In genomic region chr15:59299919-59300617, GRCh38 we compare ENCODE assay signal across 8 cellular contexts.
DNase-seq lines count a peak whose midpoint lies in the region; ATAC-seq, FAIRE-seq and TF ChIP-seq lines count a peak whose summit lies in the region.

No MANE protein-coding gene starts in this region.

- peaks cover 3% of the 10 kb centered on the region for H3K9me3 Mint-ChIP-seq in activated T-helper 1 cell treated with anti-CD3 and anti-CD28 coated beads, Interleukin-12 subunit alpha, Interleukin-12 subunit beta, Interleukin-2, Interleukin-4 antibody, amounts not matched to agents 30 ng/mL and 10 ng/mL and 1 ng/mL, durations not matched to agents 14 hours and 24 hours and 36 hours
- no peaks in the 10 kb centered on the region for H3K9me3 Mint-ChIP-seq in glutamatergic neuron (ENCODE audit: unreplicated experiment)

- H3K36me3 Mint-ChIP-seq in activated T-helper 1 cell treated with anti-CD3 and anti-CD28 coated beads, Interleukin-12 subunit alpha, Interleukin-12 subunit beta, Interleukin-2, Interleukin-4 antibody, amounts not matched to agents 30 ng/mL and 10 ng/mL and 1 ng/mL, durations not matched to agents 14 hours and 24 hours and 36 hours (ENCODE audit: low read depth): peaks cover 9% of the 10 kb centered on the region
- no peaks in the 10 kb centered on the region for H3K36me3 Mint-ChIP-seq in glutamatergic neuron (ENCODE audit: unreplicated experiment)

- TF ChIP-seq CTCF in foreskin fibroblast (IDR thresholded peaks at IDR 0.05; ENCODE audit: low read depth, low read length) (no peak), glutamatergic neuron (IDR thresholded peaks at IDR 0.05; ENCODE audit: partially characterized antibody, unreplicated experiment) (no peak)

- H3K27me3 Mint-ChIP-seq in activated T-helper 1 cell treated with anti-CD3 and anti-CD28 coated beads, Interleukin-12 subunit alpha, Interleukin-12 subunit beta, Interleukin-2, Interleukin-4 antibody, amounts not matched to agents 30 ng/mL and 10 ng/mL and 1 ng/mL, durations not matched to agents 14 hours and 24 hours and 36 hours (ENCODE audit: insufficient read depth): peaks cover 3% of the 10 kb centered on the region
- no peaks in the 10 kb centered on the region for H3K27me3 Mint-ChIP-seq in glutamatergic neuron (ENCODE audit: unreplicated experiment)

- DNase-seq in RCC 7860 (ENCODE audit: low spot score): peak; percentile 90
- DNase-seq in activated T-helper 1 cell treated with anti-CD3 and anti-CD28 coated beads, Interleukin-12 subunit alpha, Interleukin-12 subunit beta, Interleukin-2, Interleukin-4 antibody, amounts not matched to agents 30 ng/mL and 10 ng/mL and 1 ng/mL, durations not matched to agents 14 hours and 24 hours and 36 hours (ENCODE audit: low spot score): peak; percentile 64
- DNase-seq in foreskin fibroblast: peak; percentile 98
- DNase-seq in skeletal muscle cell (ENCODE audit: low read depth): peak; percentile 98
- no peak for DNase-seq in NCI-H1930 (lab: John Stamatoyannopoulos, UW)
- DNase-seq in glutamatergic neuron: no peak

- peak overlapping the region; percentile 55 for H3K4me3 Mint-ChIP-seq in activated T-helper 1 cell treated with anti-CD3 and anti-CD28 coated beads, Interleukin-12 subunit alpha, Interleukin-12 subunit beta, Interleukin-2, Interleukin-4 antibody, amounts not matched to agents 30 ng/mL and 10 ng/mL and 1 ng/mL, durations not matched to agents 14 hours and 24 hours and 36 hours
- H3K4me3 Mint-ChIP-seq in glutamatergic neuron (ENCODE audit: unreplicated experiment): no peak overlapping the region

- intact Hi-C loops in activated T-helper 1 cell treated with anti-CD3 and anti-CD28 coated beads, Interleukin-12 subunit alpha, Interleukin-12 subunit beta, Interleukin-2, Interleukin-4 antibody, amounts not matched to agents 30 ng/mL and 10 ng/mL and 1 ng/mL, durations not matched to agents 14 hours and 24 hours and 36 hours (cut with micrococcal nuclease): loop anchor here (1.0 to 2.0 kb wide), 6 partner anchors 26 to 320 kb away; partner anchors contain the start of gene MYO1E

- FAIRE-seq in RCC 7860 (lab: Jason Lieb, UNC): peak; percentile 89

- H3K4me3 ChIP-seq in foreskin fibroblast (ENCODE audit: low read depth in 1 of 2, low read length in 2 of 2) (no peak overlapping the region), skeletal muscle cell (ENCODE audit: low read depth, low read length) (no peak overlapping the region)

- peaks cover 63% of the 10 kb centered on the region for H3K4me1 Mint-ChIP-seq in activated T-helper 1 cell treated with anti-CD3 and anti-CD28 coated beads, Interleukin-12 subunit alpha, Interleukin-12 subunit beta, Interleukin-2, Interleukin-4 antibody, amounts not matched to agents 30 ng/mL and 10 ng/mL and 1 ng/mL, durations not matched to agents 14 hours and 24 hours and 36 hours (ENCODE audit: low read depth)
- H3K4me1 Mint-ChIP-seq in glutamatergic neuron (ENCODE audit: low read depth, unreplicated experiment): peaks cover 4% of the 10 kb centered on the region

- ATAC-seq in GM18858 (IDR thresholded peaks at IDR 0.05; ENCODE audit: unreplicated experiment): peak; percentile 35
- peak; percentile 42 for ATAC-seq in HG02973 (IDR thresholded peaks at IDR 0.05; ENCODE audit: unreplicated experiment)

- peak overlapping the region; percentile 81 for H3K27ac Mint-ChIP-seq in activated T-helper 1 cell treated with anti-CD3 and anti-CD28 coated beads, Interleukin-12 subunit alpha, Interleukin-12 subunit beta, Interleukin-2, Interleukin-4 antibody, amounts not matched to agents 30 ng/mL and 10 ng/mL and 1 ng/mL, durations not matched to agents 14 hours and 24 hours and 36 hours
- H3K27ac Mint-ChIP-seq in glutamatergic neuron (ENCODE audit: unreplicated experiment): no peak overlapping the region

Comparison
In these comparisons a context has a peak if more than half of its experiments do, and no peak if none do; other contexts are left out.
1. DNase-seq: peak in RCC 7860 (single experiment), activated T-helper 1 cell treated with anti-CD3 and anti-CD28 coated beads, Interleukin-12 subunit alpha, Interleukin-12 subunit beta, Interleukin-2, Interleukin-4 antibody, amounts not matched to agents 30 ng/mL and 10 ng/mL and 1 ng/mL, durations not matched to agents 14 hours and 24 hours and 36 hours (single experiment), foreskin fibroblast (2 of 2) and skeletal muscle cell (single experiment); none in NCI-H1930 (0 of 2) and glutamatergic neuron (single experiment).